ENCODE assay signal across 1 cellular context in genomic region chrX:119389854-119390501, GRCh38.
TF ChIP-seq lines count a peak whose summit lies in the region.

No MANE protein-coding gene starts in this region.

TF ChIP-seq in WTC11, 78 proteins besides CTCF, POLR2A, EP300 and RAD21 (continued from another document):
- no peak for TF ChIP-seq STAT6 (CRISPR knock-in tag; conservative IDR thresholded peaks at IDR 0.05; ENCODE audit: low read depth)
- no peak for TF ChIP-seq ZNF138 (CRISPR knock-in tag; conservative IDR thresholded peaks at IDR 0.05)
- TF ChIP-seq PRDM15 (CRISPR knock-in tag; IDR thresholded peaks at IDR 0.05): no peak
